Comparison of ENCODE assay signal across 8 cellular contexts in genomic region chr15:67109141-67110034, GRCh38. TPM values are rescaled to one million over a fixed set of nuclear protein-coding genes. Genes with fewer than 3 reads are reported as not detected.
DNase-seq lines count a peak whose midpoint lies in the region; ATAC-seq, FAIRE-seq and TF ChIP-seq lines count a peak whose summit lies in the region.

No MANE protein-coding gene starts in this region.

- no peaks in the 10 kb centered on the region for H3K9me1 ChIP-seq in endothelial cell of umbilical vein (replicated peaks; ENCODE audit: control insufficient read depth, extremely low read depth, insufficient read depth, low read length)

- H3K4me3 Mint-ChIP-seq in CD4-positive, alpha-beta memory T cell: peak overlapping the region in 6 of 8 donors; percentile 12 to 66 (median 32)
- no peak overlapping the region for H3K4me3 Mint-ChIP-seq in neural crest cell

- no TSS peak for BruUV-seq in endothelial cell of umbilical vein (replicated peaks; lab: Mats Ljungman, UMichigan)

- H3K79me2 ChIP-seq in endothelial cell of umbilical vein (ENCODE audit: control insufficient read depth, insufficient read depth, low read length): peaks cover 84% of the 10 kb centered on the region

- no peak for TF ChIP-seq CTCF in endothelial cell of umbilical vein (IDR thresholded peaks at IDR 0.05; ENCODE audit: extremely low read depth in 1 of 2, insufficient read depth in 1 of 2, low read depth in 1 of 2, low read length in 2 of 2)
- no peak for TF ChIP-seq CTCF in neural crest cell (conservative IDR thresholded peaks at IDR 0.05)

- H3K4me2 ChIP-seq in endothelial cell of umbilical vein (ENCODE audit: insufficient read depth, low read length): peak overlapping the region; percentile 40

- no peaks in the 10 kb centered on the region for H3K27me3 ChIP-seq in CD4-positive, alpha-beta memory T cell (ENCODE audit: insufficient read depth, low read length)
- no peaks in the 10 kb centered on the region for H3K27me3 ChIP-seq in endothelial cell of umbilical vein (ENCODE audit: control insufficient read depth in 2 of 2, insufficient read depth in 2 of 2, low read length in 2 of 2)

- H3K4me1 ChIP-seq in CD4-positive, alpha-beta memory T cell (ENCODE audit: insufficient read depth, low read length): peaks cover 85% of the 10 kb centered on the region
- H3K4me1 ChIP-seq in endothelial cell of umbilical vein (ENCODE audit: control insufficient read depth, extremely low read depth, insufficient read depth, low read length): peaks cover 63% of the 10 kb centered on the region

- no peak overlapping the region for H3K27ac ChIP-seq in CD4-positive, alpha-beta memory T cell (ENCODE audit: low read depth, low read length)
- H3K27ac ChIP-seq in endothelial cell of umbilical vein (ENCODE audit: insufficient read depth, low read depth, low read length): peak overlapping the region; percentile 95

- CTCF ChIA-PET in CD4-positive, alpha-beta memory T cell (lab: Charles Lee; ENCODE audit: partially characterized antibody): no interaction called here
- CTCF ChIA-PET in endothelial cell of umbilical vein (lab: Charles Lee): interaction anchor here (0.7 to 2.2 kb wide), 6 partner anchors 11 to 194 kb away, joined by 3 to 6 read pairs (median 4); no protein-coding TSS in a partner anchor

- H3K9ac ChIP-seq in endothelial cell of umbilical vein (replicated peaks; ENCODE audit: extremely low read depth, insufficient read depth, low read length): peak overlapping the region; percentile 56

- FAIRE-seq in endothelial cell of umbilical vein (lab: Jason Lieb, UNC): peak; percentile 68

- H3K36me3 Mint-ChIP-seq in CD4-positive, alpha-beta memory T cell: peaks cover 20 to 40% of the 10 kb centered on the region in 2 donors
- H3K36me3 Mint-ChIP-seq in neural crest cell (ENCODE audit: low read depth): peaks cover 21% of the 10 kb centered on the region

- no peaks in the 10 kb centered on the region for H3K9me3 ChIP-seq in CD4-positive, alpha-beta memory T cell (ENCODE audit: control insufficient read depth in 1 of 2, low read length in 2 of 2)
- no peaks in the 10 kb centered on the region for H3K9me3 ChIP-seq in endothelial cell of umbilical vein (replicated peaks; ENCODE audit: control insufficient read depth, insufficient read depth, low read length)

- ATAC-seq in GM21786 (IDR thresholded peaks at IDR 0.05; ENCODE audit: unreplicated experiment): peak; percentile 67

- intact Hi-C loops in CD4-positive, alpha-beta memory T cell (cut with micrococcal nuclease): no loop called here
- intact Hi-C loops in endothelial cell of umbilical vein (cut with micrococcal nuclease): loop anchor here (1.0 to 5.0 kb wide), 3 partner anchors 12 to 162 kb away; partner anchors contain the start of genes AAGAB and IQCH

- H4K20me1 ChIP-seq in endothelial cell of umbilical vein (replicated peaks; ENCODE audit: control insufficient read depth, extremely low read depth, insufficient read depth, low read length): no peaks in the 10 kb centered on the region

- POLR2A ChIA-PET in CD4-positive, alpha-beta memory T cell (lab: Charles Lee; ENCODE audit: partially characterized antibody): interaction anchor here (10.1 kb wide), 1 partner anchor 9 kb away, joined by 167 read pairs; no protein-coding TSS in a partner anchor
- POLR2A ChIA-PET in endothelial cell of umbilical vein (lab: Charles Lee): no interaction called here

- H3K9me3 Mint-ChIP-seq in CD4-positive, alpha-beta memory T cell: peaks cover 0 to 7% (median 1%) of the 10 kb centered on the region in 8 donors
- H3K9me3 Mint-ChIP-seq in neural crest cell: peaks cover 3% of the 10 kb centered on the region

- no peak for TF ChIP-seq POLR2A in endothelial cell of umbilical vein (IDR thresholded peaks at IDR 0.05; ENCODE audit: low read depth, low read length)
- no peak for TF ChIP-seq POLR2A in erythroblast (IDR thresholded peaks at IDR 0.05; ENCODE audit: low read length)

- H3K27me3 Mint-ChIP-seq in CD4-positive, alpha-beta memory T cell: no peaks in the 10 kb centered on the region
- no peaks in the 10 kb centered on the region for H3K27me3 Mint-ChIP-seq in neural crest cell (ENCODE audit: low read depth)

- H3K36me3 ChIP-seq in CD4-positive, alpha-beta memory T cell (ENCODE audit: insufficient read depth, low read length): no peaks in the 10 kb centered on the region
- H3K36me3 ChIP-seq in endothelial cell of umbilical vein (ENCODE audit: control insufficient read depth in 2 of 2, extremely low read depth in 1 of 2, insufficient read depth in 2 of 2, low read length in 2 of 2): no peaks in the 10 kb centered on the region

- H2AFZ ChIP-seq in endothelial cell of umbilical vein (ENCODE audit: low read depth, low read length): no peak overlapping the region

- peaks cover 18 to 71% (median 34%) of the 10 kb centered on the region in 4 donors for H3K4me1 Mint-ChIP-seq in CD4-positive, alpha-beta memory T cell
- peaks cover 53% of the 10 kb centered on the region for H3K4me1 Mint-ChIP-seq in neural crest cell

- H3K27ac Mint-ChIP-seq in CD4-positive, alpha-beta memory T cell: peak overlapping the region in 5 of 7 donors; percentile 29 to 87 (median 80)
- peak overlapping the region; percentile 64 for H3K27ac Mint-ChIP-seq in neural crest cell (ENCODE audit: unreplicated experiment)

- no peak for DNase-seq in CD4-positive, alpha-beta memory T cell
- peak; percentile 69 to 76 for DNase-seq in NOMO-1 (lab: John Stamatoyannopoulos, UW; ENCODE audit: unreplicated experiment in 2 of 2)
- peak; percentile 94 for DNase-seq in endothelial cell of umbilical vein (ENCODE audit: low read depth, low spot score)
- DNase-seq in neural crest cell (ENCODE audit: low read depth, low spot score): no peak
- no peak for DNase-seq in LoVo (ENCODE audit: low spot score)
- no peak for DNase-seq in NCI-H1092 (lab: John Stamatoyannopoulos, UW)
- DNase-seq in erythroblast (lab: John Stamatoyannopoulos, UW): no peak

- dilution Hi-C loops in endothelial cell of umbilical vein (cut with MboI; ENCODE audit: extremely low pct_ligation_motif_present, low sequenced_read_pairs): no loop called here

- no peak overlapping the region for H3K4me3 ChIP-seq in CD4-positive, alpha-beta memory T cell (ENCODE audit: low read length in 2 of 2)
- no peak overlapping the region for H3K4me3 ChIP-seq in endothelial cell of umbilical vein (replicated peaks in 1 of 3; ENCODE audit: insufficient read depth in 1 of 3, low read depth in 1 of 3, low read length in 3 of 3)

TF ChIP-seq in endothelial cell of umbilical vein, 7 proteins besides CTCF, POLR2A, EP300 and RAD21:
- TF ChIP-seq GATA2 (IDR thresholded peaks at IDR 0.05; ENCODE audit: insufficient read depth, insufficient read length, low read depth, low read length) (no peak), MAX (IDR thresholded peaks at IDR 0.05; ENCODE audit: insufficient read depth, insufficient read length) (no peak), FOS (IDR thresholded peaks at IDR 0.05; ENCODE audit: borderline replicate concordance, insufficient read depth, low read length) (peak; percentile 27), POLR2AphosphoS5 (IDR thresholded peaks at IDR 0.05; ENCODE audit: insufficient read depth, low read depth, low read length) (peak; percentile 64), JUN (IDR thresholded peaks at IDR 0.05; ENCODE audit: borderline replicate concordance, insufficient read depth, insufficient read length, low read depth) (peak; percentile 49), MYC (IDR thresholded peaks at IDR 0.05; ENCODE audit: low read depth, low read length) (peak; percentile 56)

RNA-seq across cellular contexts. Expression of gene SMAD3, which starts 44.0 kb away (rescaled TPM):
- 100 to 1,000 TPM; 189 to 197 TPM for total RNA-seq in CD4-positive, alpha-beta memory T cell
- 10 to 100 TPM; 14.6 to 31.9 TPM for polyA plus RNA-seq in CD4-positive, alpha-beta memory T cell
- total RNA-seq in endothelial cell of umbilical vein (71.7 and 88.2 TPM in 2 replicates), neural crest cell (39.5 and 44.8 TPM in 2 replicates)
- polyA plus RNA-seq in endothelial cell of umbilical vein: 53.4 and 56.4 TPM in 2 replicates
- polyA plus RNA-seq in endothelial cell of umbilical vein (2011; cell fraction: cytosol; rRNA removed): 47.7 and 47.9 TPM in 2 replicates
- polyA plus RNA-seq in endothelial cell of umbilical vein (2011; cell fraction: nucleus; rRNA removed): 114 and 122 TPM in 2 replicates
- polyA plus RNA-seq in endothelial cell of umbilical vein (2012): 87.3 and 91.3 TPM in 2 replicates
- polyA minus RNA-seq in endothelial cell of umbilical vein: 53.1 and 59.9 TPM in 2 replicates
- 13.7 TPM for polyA minus RNA-seq in endothelial cell of umbilical vein (2011; cell fraction: cytosol; rRNA and poly(A)+ RNA removed)
- polyA minus RNA-seq in endothelial cell of umbilical vein (2011; cell fraction: nucleus; rRNA and poly(A)+ RNA removed): 73.9 and 75.1 TPM in 2 replicates

Comparison
In these comparisons a context has a peak if more than half of its experiments do, and no peak if none do; other contexts are left out.
1. DNase-seq: peak in NOMO-1 (2 of 2) and endothelial cell of umbilical vein (single experiment); none in CD4-positive, alpha-beta memory T cell (0 of 5), neural crest cell (single experiment), LoVo (single experiment), NCI-H1092 (single experiment) and erythroblast (0 of 2).